In genomic region chr6:42981866-42982265, GRCh38 we compare ENCODE assay signal across 1 cellular context.
TF ChIP-seq lines count a peak whose summit lies in the region.

No MANE protein-coding gene starts in this region.

TF ChIP-seq in H1, 55 proteins besides CTCF, POLR2A, EP300 and RAD21:
- TF ChIP-seq HDAC6 (IDR thresholded peaks at IDR 0.05; ENCODE audit: low read depth, low read length) (no peak), SP1 (IDR thresholded peaks at IDR 0.05; ENCODE audit: low read depth, low read length) (no peak), USF2 (IDR thresholded peaks at IDR 0.05; ENCODE audit: low read length) (no peak), SP2 (IDR thresholded peaks at IDR 0.05; ENCODE audit: low read length) (no peak), EGR1 (IDR thresholded peaks at IDR 0.05; ENCODE audit: borderline replicate concordance, low read depth, low read length) (no peak), KDM4A (IDR thresholded peaks at IDR 0.05; ENCODE audit: low read depth, low read length, severe bottlenecking) (no peak), TEAD4 (IDR thresholded peaks at IDR 0.05; ENCODE audit: low read depth, low read length) (no peak), MAX (IDR thresholded peaks at IDR 0.05) (no peak), JUND (IDR thresholded peaks at IDR 0.05; ENCODE audit: low read length) (no peak), PHF8 (conservative IDR thresholded peaks at IDR 0.05; ENCODE audit: low read depth, low read length) (no peak), KDM5A (IDR thresholded peaks at IDR 0.05; ENCODE audit: low read length) (no peak), GABPA (IDR thresholded peaks at IDR 0.05; ENCODE audit: borderline replicate concordance, insufficient read depth, low read length) (no peak), SIRT6 (IDR thresholded peaks at IDR 0.05; ENCODE audit: low read length) (no peak), RXRA (IDR thresholded peaks at IDR 0.05; ENCODE audit: insufficient read depth, low read depth, low read length) (no peak), HDAC2 (IDR thresholded peaks at IDR 0.05; ENCODE audit: borderline replicate concordance in 1 of 2, low read depth in 2 of 2, low read length in 2 of 2) (no peak), ATF2 (IDR thresholded peaks at IDR 0.05; ENCODE audit: low read length) (no peak), CEBPB (IDR thresholded peaks at IDR 0.05; ENCODE audit: low read depth, low read length) (no peak), RNF2 (IDR thresholded peaks at IDR 0.05; ENCODE audit: borderline replicate concordance, low read depth, low read length, missing control alignments, poor library complexity, severe bottlenecking) (no peak), TAF7 (optimal IDR thresholded peaks at IDR 0.05; ENCODE audit: borderline replicate concordance, low read depth, low read length) (no peak)
